In the genomic region with DNA sequence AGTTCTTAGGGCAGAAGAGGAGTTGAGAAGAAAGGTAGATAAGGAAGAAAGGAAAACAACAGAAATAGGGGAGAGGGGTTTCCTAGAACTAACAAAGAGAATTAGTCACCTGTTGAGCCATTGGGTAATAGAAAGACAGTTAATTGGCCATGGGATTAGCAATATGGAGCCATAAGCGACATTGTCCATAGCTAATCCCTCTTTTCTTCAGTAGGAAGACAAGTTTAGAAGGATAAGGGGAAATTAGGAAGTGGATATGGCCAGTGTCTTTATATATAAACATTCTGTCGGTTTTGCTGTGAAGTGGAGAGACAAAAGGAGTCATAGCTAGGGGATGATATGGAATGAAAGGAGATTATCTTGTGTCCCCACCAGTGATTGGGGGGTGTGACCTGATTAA, we compare ENCODE assay signal across 37 cellular contexts. TPM values are rescaled to one million over a fixed set of nuclear protein-coding genes. Genes with fewer than 3 reads are reported as not detected.
"Had no signal": no experiment of that assay in that cellular context is flagged by ENCODE, and none has a peak within 500 bp of the region (broad histone marks: within the 10 kb centered on the region; RNA-seq: fewer than 3 reads in every experiment).

No MANE protein-coding gene starts in this region.

- H3K27me3 ChIP-seq: MG63 had no signal

- DNase-seq: MG63, MM.1S, MV-4-11, NCI-H1048, NCI-H1092, NCI-H1092 treated with DMSO at 0.1 percent for 48 hours, NCI-H1105, NCI-H1105 treated with DMSO at 0.1 percent for 48 hours, NCI-H1417, NCI-H1417 treated with DMSO at 0.1 percent for 48 hours, NCI-H1436, NCI-H1436 treated with DMSO at 0.1 percent for 48 hours, NCI-H146, NCI-H1694, NCI-H1694 treated with DMSO at 0.1 percent for 48 hours, NCI-H187, NCI-H187 treated with DMSO at 0.1 percent for 48 hours, NCI-H1930, NCI-H2029, NCI-H2029 treated with DMSO at 0.1 percent for 48 hours, NCI-H2081, NCI-H2081 treated with DMSO at 0.1 percent for 48 hours, NCI-H2107, NCI-H2171, NCI-H2171 treated with DMSO at 0.1 percent for 48 hours, NCI-H2227 treated with DMSO at 0.1 percent for 48 hours, NCI-H226, NCI-H345, NCI-H446, NCI-H446 treated with DMSO at 0.1 percent for 48 hours, NCI-H510A, NCI-H510A treated with DMSO at 0.1 percent for 48 hours, NCI-H524, NCI-H524 treated with DMSO at 0.1 percent for 48 hours, NCI-H526, NCI-H526 treated with DMSO at 0.1 percent for 48 hours had no signal

- H3K36me3 ChIP-seq: MG63 had no signal

- H3K4me3 ChIP-seq: MG63 had no signal

RNA-seq across cellular contexts. Expression of gene COL10A1, which starts 43.9 kb away (rescaled TPM):
- total RNA-seq: MCF 10A had no signal
